14 cellular contexts compared by ENCODE assay signal in genomic region chr10:16835223-16835622, GRCh38. TPM values are rescaled to one million over a fixed set of nuclear protein-coding genes. Genes with fewer than 3 reads are reported as not detected.
DNase-seq lines count a peak whose midpoint lies in the region; ATAC-seq and TF ChIP-seq lines count a peak whose summit lies in the region.
"Had no signal": no experiment of that assay in that cellular context is flagged by ENCODE, and none has a peak within 500 bp of the region (broad histone marks: within the 10 kb centered on the region; RNA-seq: fewer than 3 reads in every experiment).

No MANE protein-coding gene starts in this region.

- POLR2A ChIA-PET in activated naive CD8-positive, alpha-beta T cell treated with anti-CD3 and anti-CD28 coated beads, Interleukin-2, amount 10 ng/mL, durations not matched to agents 7 days and 5 days (lab: Charles Lee): interaction anchor here (0.7 to 1.4 kb wide), 3 partner anchors 11 to 194 kb away, joined by 3 to 15 read pairs (median 3); partner anchors contain the start of gene RSU1

- H3K9me3 ChIP-seq in right cardiac atrium (ENCODE audit: control insufficient read depth, low read length): no peaks in the 10 kb centered on the region

- peaks cover 4% of the 10 kb centered on the region for H3K4me1 ChIP-seq in right cardiac atrium (ENCODE audit: control insufficient read depth, insufficient read depth, low read length)

- H3K9me3 Mint-ChIP-seq in natural killer cell treated with Interleukin-12 subunit alpha and Interleukin-12 subunit beta and Interleukin-15 and Interleukin-18, amount 100 ng/mL, for 72 hours: no peaks in the 10 kb centered on the region
- H3K9me3 Mint-ChIP-seq in natural killer cell: no peaks in the 10 kb centered on the region
- no peaks in the 10 kb centered on the region for H3K9me3 Mint-ChIP-seq in activated naive CD8-positive, alpha-beta T cell treated with anti-CD3 and anti-CD28 coated beads, Interleukin-2, amount 10 ng/mL, durations not matched to agents 7 days and 5 days

- no peak for TF ChIP-seq CTCF in natural killer cell (IDR thresholded peaks at IDR 0.05)

- H3K27me3 ChIP-seq in right cardiac atrium (ENCODE audit: control insufficient read depth, insufficient read depth): no peaks in the 10 kb centered on the region

- no peak overlapping the region for H3K27ac ChIP-seq in right cardiac atrium (ENCODE audit: low read length)
- H3K27ac ChIP-seq: epithelial cell of prostate had no signal

- H3K27me3 Mint-ChIP-seq in natural killer cell treated with Interleukin-12 subunit alpha and Interleukin-12 subunit beta and Interleukin-15 and Interleukin-18, amount 100 ng/mL, for 72 hours: peaks cover 0 to 3% of the 10 kb centered on the region in 2 donors
- peaks cover 0 to 18% of the 10 kb centered on the region in 2 donors for H3K27me3 Mint-ChIP-seq in natural killer cell (ENCODE audit: low read depth in 2 of 2)
- H3K27me3 Mint-ChIP-seq in activated naive CD8-positive, alpha-beta T cell treated with anti-CD3 and anti-CD28 coated beads, Interleukin-2, amount 10 ng/mL, durations not matched to agents 7 days and 5 days: no peaks in the 10 kb centered on the region

- no peak overlapping the region for H3K4me3 ChIP-seq in right cardiac atrium (ENCODE audit: low read length)

- intact Hi-C loops in natural killer cell (cut with micrococcal nuclease): no loop called here
- intact Hi-C loops in right cardiac atrium (cut with DNase I): no loop called here

- 79% methylated on average over 9 of the region's 9 CpGs for WGBS in right cardiac atrium

- no peak overlapping the region for H3K27ac Mint-ChIP-seq in natural killer cell treated with Interleukin-12 subunit alpha and Interleukin-12 subunit beta and Interleukin-15 and Interleukin-18, amount 100 ng/mL, for 72 hours
- H3K27ac Mint-ChIP-seq in natural killer cell: no peak overlapping the region
- H3K27ac Mint-ChIP-seq in activated naive CD8-positive, alpha-beta T cell treated with anti-CD3 and anti-CD28 coated beads, Interleukin-2, amount 10 ng/mL, durations not matched to agents 7 days and 5 days: peak overlapping the region; percentile 44
- H3K27ac Mint-ChIP-seq: progenitor cell of endocrine pancreas had no signal

- DNase-seq in natural killer cell treated with Interleukin-12 subunit alpha and Interleukin-12 subunit beta and Interleukin-15 and Interleukin-18, amount 100 ng/mL, for 72 hours (ENCODE audit: low spot score): no peak
- DNase-seq in natural killer cell: no peak
- peak; percentile 32 for DNase-seq in activated CD4-positive, alpha-beta T cell treated with anti-CD3 and anti-CD28 coated beads for 48 hours
- no peak for DNase-seq in activated naive CD8-positive, alpha-beta T cell treated with anti-CD3 and anti-CD28 coated beads, Interleukin-2, amount 10 ng/mL, durations not matched to agents 7 days and 5 days
- peak; percentile 1 for DNase-seq in stimulated activated naive CD4-positive, alpha-beta T cell treated with Interleukin-2 at 50 U/mL for 16 hours (lab: John Stamatoyannopoulos, UW)
- no peak for DNase-seq in right cardiac atrium
- DNase-seq in AML-193 (lab: John Stamatoyannopoulos, UW): no peak
- DNase-seq: aorta, DMS79, NCI-H1048, T1000 had no signal

- H3K36me3 Mint-ChIP-seq in natural killer cell treated with Interleukin-12 subunit alpha and Interleukin-12 subunit beta and Interleukin-15 and Interleukin-18, amount 100 ng/mL, for 72 hours: no peaks in the 10 kb centered on the region
- no peaks in the 10 kb centered on the region for H3K36me3 Mint-ChIP-seq in natural killer cell
- H3K36me3 Mint-ChIP-seq in activated naive CD8-positive, alpha-beta T cell treated with anti-CD3 and anti-CD28 coated beads, Interleukin-2, amount 10 ng/mL, durations not matched to agents 7 days and 5 days: no peaks in the 10 kb centered on the region

- H3K4me1 Mint-ChIP-seq in natural killer cell treated with Interleukin-12 subunit alpha and Interleukin-12 subunit beta and Interleukin-15 and Interleukin-18, amount 100 ng/mL, for 72 hours (ENCODE audit: low read depth in 2 of 2): peaks cover 0 to 9% of the 10 kb centered on the region in 2 donors
- no peaks in the 10 kb centered on the region for H3K4me1 Mint-ChIP-seq in natural killer cell
- peaks cover 14% of the 10 kb centered on the region for H3K4me1 Mint-ChIP-seq in activated naive CD8-positive, alpha-beta T cell treated with anti-CD3 and anti-CD28 coated beads, Interleukin-2, amount 10 ng/mL, durations not matched to agents 7 days and 5 days

- H3K4me3 Mint-ChIP-seq in natural killer cell treated with Interleukin-12 subunit alpha and Interleukin-12 subunit beta and Interleukin-15 and Interleukin-18, amount 100 ng/mL, for 72 hours: peak overlapping the region; percentile 47
- H3K4me3 Mint-ChIP-seq in natural killer cell: no peak overlapping the region
- peak overlapping the region; percentile 67 for H3K4me3 Mint-ChIP-seq in activated naive CD8-positive, alpha-beta T cell treated with anti-CD3 and anti-CD28 coated beads, Interleukin-2, amount 10 ng/mL, durations not matched to agents 7 days and 5 days

- no peak for ATAC-seq in natural killer cell treated with Interleukin-12 subunit alpha and Interleukin-12 subunit beta and Interleukin-15 and Interleukin-18, amount 100 ng/mL, for 72 hours
- no peak for ATAC-seq in natural killer cell
- ATAC-seq in activated naive CD8-positive, alpha-beta T cell treated with anti-CD3 and anti-CD28 coated beads, Interleukin-2, amount 10 ng/mL, durations not matched to agents 7 days and 5 days (ENCODE audit: low read depth): peak; percentile 95
- no peak for ATAC-seq in right cardiac atrium
- ATAC-seq: Right ventricle myocardium inferior had no signal

RNA-seq across cellular contexts. Expression of gene RSU1, which starts 18.0 kb away (rescaled TPM):
- 100 to 1,000 TPM; 108 to 200 TPM for total RNA-seq in natural killer cell treated with Interleukin-12 subunit alpha and Interleukin-12 subunit beta and Interleukin-15 and Interleukin-18, amount 100 ng/mL, for 72 hours
- total RNA-seq in natural killer cell (10 to 100 TPM; 75.0 to 85.3 (median 80.0) TPM), right cardiac atrium (10 to 100 TPM; 46.9 to 53.4 (median 49.5) TPM)
- 10 to 100 TPM; 69.5 to 72.7 TPM for total RNA-seq in activated naive CD8-positive, alpha-beta T cell treated with anti-CD3 and anti-CD28 coated beads, Interleukin-2, amount 10 ng/mL, durations not matched to agents 7 days and 5 days
- 44.4 TPM for polyA plus RNA-seq in right cardiac atrium

Comparison
In these comparisons a context has a peak if more than half of its experiments do, and no peak if none do; other contexts are left out.
1. DNase-seq: peak in activated CD4-positive, alpha-beta T cell treated with anti-CD3 and anti-CD28 coated beads for 48 hours (single experiment) and stimulated activated naive CD4-positive, alpha-beta T cell treated with Interleukin-2 at 50 U/mL for 16 hours (single experiment); none in natural killer cell treated with Interleukin-12 subunit alpha and Interleukin-12 subunit beta and Interleukin-15 and Interleukin-18, amount 100 ng/mL, for 72 hours (single experiment), natural killer cell (single experiment), activated naive CD8-positive, alpha-beta T cell treated with anti-CD3 and anti-CD28 coated beads, Interleukin-2, amount 10 ng/mL, durations not matched to agents 7 days and 5 days (single experiment), right cardiac atrium (0 of 3) and AML-193 (0 of 2).